ENCODE assay signal across 19 cellular contexts in genomic region chr4:2177443-2178093, GRCh38.
DNase-seq lines count a peak whose midpoint lies in the region; ATAC-seq and TF ChIP-seq lines count a peak whose summit lies in the region.
"Had no signal": no experiment of that assay in that cellular context is flagged by ENCODE, and none has a peak within 500 bp of the region (broad histone marks: within the 10 kb centered on the region; RNA-seq: fewer than 3 reads in every experiment).

No MANE protein-coding gene starts in this region.

- TF ChIP-seq POLR2A in NB4 (IDR thresholded peaks at IDR 0.05; ENCODE audit: extremely low read depth, insufficient read length) (no peak), body of pancreas (IDR thresholded peaks at IDR 0.05) (no peak)

- no peak for ATAC-seq in body of pancreas
- ATAC-seq in GM18867 (IDR thresholded peaks at IDR 0.05; ENCODE audit: unreplicated experiment) = no peak
- ATAC-seq: activated CD8-positive, alpha-beta T cell treated with anti-CD3 and anti-CD28 coated beads for 36 hours; activated T-helper 17 cell treated with anti-CD3 and anti-CD28 coated beads, Interleukin-2, amount 50 U/mL, for 72 hours had no signal

- 59 to 79% methylated on average over 4 of the region's 4 CpGs for WGBS in body of pancreas, 2 donors

- H3K9ac ChIP-seq in neural progenitor cell = no peak overlapping the region

- intact Hi-C loops in body of pancreas (cut with DNase I) = no loop called here

- DNase-seq in T-helper 1 cell (no peak), NB4 (ENCODE audit: low read depth) (peak; percentile 40), choroid plexus epithelial cell (ENCODE audit: low read depth) (peak; percentile 13), neural progenitor cell (ENCODE audit: low spot score) (peak; percentile 13), body of pancreas (no peak), NAMALWA (ENCODE audit: low spot score) (no peak)
- DNase-seq: activated CD8-positive, alpha-beta T cell treated with anti-CD3 and anti-CD28 coated beads for 36 hours; dorsolateral prefrontal cortex; hypothalamus; left ventricle myocardium inferior; NCI-H1092; NCI-H2171 treated with DMSO at 0.1 percent for 48 hours; NK-92 treated with Interleukin-12 subunit alpha and Interleukin-12 subunit beta, amount 100 ng/mL, for 24 hours; retina; stimulated activated CD4-positive, alpha-beta T cell treated with anti-CD3 and anti-CD28 coated beads, Interleukin-1b, Interleukin-23, amount 100 ng/mL, for 48 hours had no signal

- H3K36me3 Mint-ChIP-seq in T-helper 1 cell treated with Interleukin-12 subunit alpha and Interleukin-12 subunit beta and Interleukin-4 antibody, amounts not matched to agents 30 μg/mL and 1 μg/mL, for 36 hours (ENCODE audit: low read depth) = peaks cover 22% of the 10 kb centered on the region
- H3K36me3 Mint-ChIP-seq in neural progenitor cell = peaks cover 3% of the 10 kb centered on the region

- no peaks in the 10 kb centered on the region for H3K79me2 ChIP-seq in neural progenitor cell (ENCODE audit: low read depth)

- H3K27ac Mint-ChIP-seq in T-helper 1 cell treated with Interleukin-12 subunit alpha and Interleukin-12 subunit beta and Interleukin-4 antibody, amounts not matched to agents 30 μg/mL and 1 μg/mL, for 36 hours = peak overlapping the region; percentile 58
- no peak overlapping the region for H3K27ac Mint-ChIP-seq in neural progenitor cell
- H3K27ac Mint-ChIP-seq: activated CD8-positive, alpha-beta T cell treated with anti-CD3 and anti-CD28 coated beads for 36 hours; activated T-helper 17 cell treated with anti-CD3 and anti-CD28 coated beads, Interleukin-2, amount 50 U/mL, for 72 hours had no signal

- peak overlapping the region; percentile 25 for H3K4me3 Mint-ChIP-seq in T-helper 1 cell treated with Interleukin-12 subunit alpha and Interleukin-12 subunit beta and Interleukin-4 antibody, amounts not matched to agents 30 μg/mL and 1 μg/mL, for 36 hours
- no peak overlapping the region for H3K4me3 Mint-ChIP-seq in neural progenitor cell
- H3K4me3 Mint-ChIP-seq: activated CD8-positive, alpha-beta T cell treated with anti-CD3 and anti-CD28 coated beads for 36 hours; activated T-helper 17 cell treated with anti-CD3 and anti-CD28 coated beads, Interleukin-2, amount 50 U/mL, for 72 hours had no signal

- peaks cover 6% of the 10 kb centered on the region for H3K9me3 Mint-ChIP-seq in T-helper 1 cell treated with Interleukin-12 subunit alpha and Interleukin-12 subunit beta and Interleukin-4 antibody, amounts not matched to agents 30 μg/mL and 1 μg/mL, for 36 hours
- peaks cover 8% of the 10 kb centered on the region for H3K9me3 Mint-ChIP-seq in neural progenitor cell
- H3K9me3 Mint-ChIP-seq: activated T-helper 17 cell treated with anti-CD3 and anti-CD28 coated beads, Interleukin-2, amount 50 U/mL, for 72 hours had no signal

- H3K36me3 ChIP-seq in neural progenitor cell (no peaks in the 10 kb centered on the region), body of pancreas (replicated peaks in 1 of 2; ENCODE audit: insufficient read depth in 1 of 2, low read depth in 2 of 2) (no peaks in the 10 kb centered on the region)
- H3K36me3 ChIP-seq: suprapubic skin had no signal

- no peak overlapping the region for H3K27ac ChIP-seq in neural progenitor cell
- no peak overlapping the region for H3K27ac ChIP-seq in body of pancreas
- H3K27ac ChIP-seq: dorsolateral prefrontal cortex, left ventricle myocardium inferior, suprapubic skin had no signal

- H3K27me3 ChIP-seq in neural progenitor cell = no peaks in the 10 kb centered on the region
- H3K27me3 ChIP-seq in body of pancreas = no peaks in the 10 kb centered on the region
- H3K27me3 ChIP-seq: dorsolateral prefrontal cortex, suprapubic skin had no signal

- H3K4me3 ChIP-seq in NB4 (ENCODE audit: low read depth, low read length) (no peak overlapping the region), choroid plexus epithelial cell (ENCODE audit: low read depth, low read length) (no peak overlapping the region), neural progenitor cell (no peak overlapping the region), body of pancreas (no peak overlapping the region)
- H3K4me3 ChIP-seq: dorsolateral prefrontal cortex, left ventricle myocardium inferior, suprapubic skin had no signal

- H3F3A ChIP-seq in neural progenitor cell (ENCODE audit: low read depth) = no peaks in the 10 kb centered on the region

- no peak overlapping the region for H2AFZ ChIP-seq in neural progenitor cell (replicated peaks)

- peaks cover 51% of the 10 kb centered on the region for H3K4me1 Mint-ChIP-seq in T-helper 1 cell treated with Interleukin-12 subunit alpha and Interleukin-12 subunit beta and Interleukin-4 antibody, amounts not matched to agents 30 μg/mL and 1 μg/mL, for 36 hours (ENCODE audit: low read depth)
- no peaks in the 10 kb centered on the region for H3K4me1 Mint-ChIP-seq in neural progenitor cell

- H3K4me1 ChIP-seq in neural progenitor cell (no peaks in the 10 kb centered on the region), body of pancreas (no peaks in the 10 kb centered on the region)
- H3K4me1 ChIP-seq: left ventricle myocardium inferior, suprapubic skin had no signal

- H4K20me1 ChIP-seq in neural progenitor cell (ENCODE audit: low read depth) = no peaks in the 10 kb centered on the region

- H3K27me3 Mint-ChIP-seq in T-helper 1 cell treated with Interleukin-12 subunit alpha and Interleukin-12 subunit beta and Interleukin-4 antibody, amounts not matched to agents 30 μg/mL and 1 μg/mL, for 36 hours (ENCODE audit: low read depth) = no peaks in the 10 kb centered on the region
- H3K27me3 Mint-ChIP-seq in neural progenitor cell (ENCODE audit: insufficient read depth, low read depth) = peaks cover 10% of the 10 kb centered on the region
- H3K27me3 Mint-ChIP-seq: activated CD8-positive, alpha-beta T cell treated with anti-CD3 and anti-CD28 coated beads for 36 hours; activated T-helper 17 cell treated with anti-CD3 and anti-CD28 coated beads, Interleukin-2, amount 50 U/mL, for 72 hours had no signal

- H3K4me2 ChIP-seq in neural progenitor cell = no peak overlapping the region

- peaks cover 5% of the 10 kb centered on the region for H3K9me3 ChIP-seq in neural progenitor cell (ENCODE audit: low read depth)
- no peaks in the 10 kb centered on the region for H3K9me3 ChIP-seq in body of pancreas
- H3K9me3 ChIP-seq: suprapubic skin had no signal

- TF ChIP-seq CTCF in NB4 (IDR thresholded peaks at IDR 0.05; ENCODE audit: low read depth, low read length) (peak; percentile 22), choroid plexus epithelial cell (conservative IDR thresholded peaks at IDR 0.05; ENCODE audit: low read depth, low read length) (peak; percentile 36), neural progenitor cell (IDR thresholded peaks at IDR 0.05) (peak; percentile 4), body of pancreas (IDR thresholded peaks at IDR 0.05) (no peak)

Comparison
In these comparisons a context has a peak if more than half of its experiments do, and no peak if none do; other contexts are left out.
1. DNase-seq: peak in NB4 (single experiment), choroid plexus epithelial cell (single experiment) and neural progenitor cell (single experiment); none in T-helper 1 cell (0 of 5), body of pancreas (0 of 4) and NAMALWA (single experiment).
2. CTCF ChIP-seq: peak in NB4 (single experiment), choroid plexus epithelial cell (single experiment) and neural progenitor cell (single experiment); none in body of pancreas (0 of 7).